In genomic region chrX:40773809-40774208, GRCh38 we compare ENCODE assay signal across 17 cellular contexts. TPM values are rescaled to one million over a fixed set of nuclear protein-coding genes. Genes with fewer than 3 reads are reported as not detected.
A peak's percentile ranks its signal among the peaks of the same experiment; 100 is the strongest.
DNase-seq lines count a peak whose midpoint lies in the region; ATAC-seq and TF ChIP-seq lines count a peak whose summit lies in the region.
"Had no signal": no experiment of that assay in that cellular context is flagged by ENCODE, and none has a peak within 500 bp of the region (broad histone marks: within the 10 kb centered on the region; RNA-seq: fewer than 3 reads in every experiment).

No MANE protein-coding gene starts in this region.

- H3K27ac ChIP-seq in aorta (ENCODE audit: low read depth in 1 of 2, low read length in 2 of 2): no peak overlapping the region
- H3K27ac ChIP-seq: dorsolateral prefrontal cortex, neutrophil, VCaP had no signal

- no peak for ATAC-seq in aorta (ENCODE audit: low FRiP score)
- ATAC-seq in HG03095 (IDR thresholded peaks at IDR 0.05; ENCODE audit: unreplicated experiment): no peak
- no peak for ATAC-seq in GM21786 (IDR thresholded peaks at IDR 0.05; ENCODE audit: unreplicated experiment)
- ATAC-seq: GM23338 had no signal

- no peaks in the 10 kb centered on the region for H3K27me3 ChIP-seq in aorta (ENCODE audit: control insufficient read depth in 1 of 2, insufficient read depth in 2 of 2, low read length in 1 of 2)
- H3K27me3 ChIP-seq: neutrophil had no signal

- no peaks in the 10 kb centered on the region for H3K4me1 ChIP-seq in aorta (ENCODE audit: control insufficient read depth in 1 of 2, insufficient read depth in 2 of 2, low read length in 2 of 2)

- DNase-seq in ACHN (peak; percentile 4), LHCN-M2 (ENCODE audit: low read depth) (peak; percentile 61), cardiac fibroblast (ENCODE audit: low read depth in 2 of 2) (peak; percentile 26 to 66), kidney glomerular epithelial cell (lab: John Stamatoyannopoulos, UW) (peak; percentile 30), aorta (no peak)
- no peak for DNase-seq in stimulated activated CD4-positive, alpha-beta T cell treated with anti-CD3 and anti-CD28 coated beads, Interleukin-12 subunit alpha, Interleukin-12 subunit beta, amount 100 ng/mL, for 4 hours
- DNase-seq: activated naive CD8-positive, alpha-beta T cell treated with anti-CD3 and anti-CD28 coated beads for 36 hours; DMS153; dorsolateral prefrontal cortex; NCI-H146; NCI-H748 treated with DMSO at 0.1 percent for 48 hours; SHP77 had no signal

- WGBS in aorta, 2 donors: 1 to 24% methylated on average over 3 of the region's 3 CpGs

- TF ChIP-seq CTCF in cardiac fibroblast (IDR thresholded peaks at IDR 0.05; ENCODE audit: low read depth, low read length): no peak

- in situ Hi-C loops in ACHN (cut with HindIII; ENCODE audit: low pct_ligation_motif_present, low pct_unique_long_range_greater_than_20kb, low sequenced_read_pairs): no loop called here

- H3K9me3 ChIP-seq in aorta (ENCODE audit: control insufficient read depth, low read length): no peaks in the 10 kb centered on the region
- H3K9me3 ChIP-seq: neutrophil had no signal

- H3K36me3 ChIP-seq in aorta (ENCODE audit: control insufficient read depth in 1 of 2, insufficient read depth in 2 of 2, low read length in 1 of 2): no peaks in the 10 kb centered on the region
- H3K36me3 ChIP-seq: neutrophil had no signal

- H3K4me3 ChIP-seq in cardiac fibroblast (replicated peaks in 1 of 2; ENCODE audit: low read depth in 2 of 2, low read length in 2 of 2) (no peak overlapping the region), aorta (ENCODE audit: low read length in 2 of 2) (no peak overlapping the region)
- H3K4me3 ChIP-seq: dorsolateral prefrontal cortex, GM23338 had no signal

- intact Hi-C loops in aorta (cut with DNase I): no loop called here

RNA-seq across cellular contexts. Expression of gene MED14, which starts 38.5 kb away (rescaled TPM):
- total RNA-seq in LHCN-M2 (2014; rRNA removed) (17.0 and 18.9 TPM in 2 replicates), aorta (10 to 100 TPM; 51.3 to 52.0 TPM)
- 12.5 TPM for polyA plus RNA-seq in LHCN-M2 (2012)
- 10 to 100 TPM in 1 of 2 donors, 1 to 10 TPM in 1; 5.9 to 17.9 TPM for polyA plus RNA-seq in aorta

Comparison
In these comparisons a context has a peak if more than half of its experiments do, and no peak if none do; other contexts are left out.
1. DNase-seq: peak in ACHN (single experiment), LHCN-M2 (single experiment), cardiac fibroblast (2 of 2) and kidney glomerular epithelial cell (single experiment); none in aorta (0 of 2) and stimulated activated CD4-positive, alpha-beta T cell treated with anti-CD3 and anti-CD28 coated beads, Interleukin-12 subunit alpha, Interleukin-12 subunit beta, amount 100 ng/mL, for 4 hours (single experiment).